Comparison of ENCODE assay signal across 1 cellular context in genomic region chr16:48165961-48166578, GRCh38.
TF ChIP-seq lines count a peak whose summit lies in the region.

No MANE protein-coding gene starts in this region.

TF ChIP-seq in IMR-90, 13 proteins besides CTCF, POLR2A, EP300 and RAD21:
- no peak for TF ChIP-seq BHLHE40 (IDR thresholded peaks at IDR 0.05; ENCODE audit: low read depth, low read length)
- TF ChIP-seq MAFK (IDR thresholded peaks at IDR 0.05; ENCODE audit: low read depth, low read length), result no peak
- no peak for TF ChIP-seq NFE2L2 (IDR thresholded peaks at IDR 0.05; ENCODE audit: low read depth, low read length)
- no peak for TF ChIP-seq USF2 (IDR thresholded peaks at IDR 0.05; ENCODE audit: low read depth, low read length)
- TF ChIP-seq CEBPB (IDR thresholded peaks at IDR 0.05; ENCODE audit: low read depth, low read length), result no peak
- TF ChIP-seq ELK1 (IDR thresholded peaks at IDR 0.05; ENCODE audit: borderline replicate concordance, low read depth, low read length), result no peak
